In genomic region chr15:80494311-80494710, GRCh38 we compare ENCODE assay signal across 15 cellular contexts.
A peak's percentile ranks its signal among the peaks of the same experiment; 100 is the strongest.
DNase-seq lines count a peak whose midpoint lies in the region; ATAC-seq and TF ChIP-seq lines count a peak whose summit lies in the region.
"Had no signal": no experiment of that assay in that cellular context is flagged by ENCODE, and none has a peak within 500 bp of the region (broad histone marks: within the 10 kb centered on the region; RNA-seq: fewer than 3 reads in every experiment).

No MANE protein-coding gene starts in this region.

- no peaks in the 10 kb centered on the region for H3K27me3 ChIP-seq in AG04450 (ENCODE audit: control insufficient read depth, insufficient read depth, low read length)
- H3K27me3 ChIP-seq: testis had no signal

- ATAC-seq in HG02588 (IDR thresholded peaks at IDR 0.05; ENCODE audit: unreplicated experiment) (no peak), HG02885 (IDR thresholded peaks at IDR 0.05; ENCODE audit: poor library complexity, unreplicated experiment) (no peak)
- ATAC-seq: activated CD4-positive, alpha-beta T cell treated with anti-CD3 and anti-CD28 coated beads for 36 hours; right cardiac atrium had no signal

- CTCF ChIA-PET in AG04450 (lab: Charles Lee): interaction anchor here (1.8 kb wide), 1 partner anchor 38 kb away, joined by 5 read pairs; no protein-coding TSS in a partner anchor

- peaks cover 85% of the 10 kb centered on the region for H3K4me1 Mint-ChIP-seq in chondrocyte (ENCODE audit: low read depth)
- H3K4me1 Mint-ChIP-seq: activated CD4-positive, alpha-beta T cell treated with anti-CD3 and anti-CD28 coated beads for 36 hours had no signal

- TF ChIP-seq CTCF in AG04450 (IDR thresholded peaks at IDR 0.05; ENCODE audit: low read depth, low read length) (no peak), chondrocyte (IDR thresholded peaks at IDR 0.05) (no peak), GM10266 (IDR thresholded peaks at IDR 0.05; ENCODE audit: control insufficient read depth, insufficient read depth, low read depth, missing control alignments) (no peak)

- H3K9me3 Mint-ChIP-seq in chondrocyte (ENCODE audit: low read depth): no peaks in the 10 kb centered on the region

- no peaks in the 10 kb centered on the region for H3K27me3 Mint-ChIP-seq in chondrocyte (ENCODE audit: low read depth)

- peaks cover 6% of the 10 kb centered on the region for H3K36me3 Mint-ChIP-seq in chondrocyte (ENCODE audit: low read depth)

- DNase-seq in AG04450 (ENCODE audit: low read depth, low spot score) (no peak), LHCN-M2 (ENCODE audit: low read depth) (peak; percentile 70), chondrocyte (ENCODE audit: low spot score) (no peak), left kidney (ENCODE audit: low read depth, low spot score) (peak; percentile 81), UCSD-AML1 (lab: John Stamatoyannopoulos, UW; ENCODE audit: unreplicated experiment) (no peak), GM10266 (ENCODE audit: extremely low spot score) (no peak)
- DNase-seq: activated CD4-positive, alpha-beta T cell treated with anti-CD3 and anti-CD28 coated beads for 36 hours; activated gamma-delta T cell; hippocampal formation; NCI-H774; right cardiac atrium; testis had no signal

- POLR2A ChIA-PET in AG04450 (lab: Yijun Ruan, JAX): interaction anchor here (1.5 kb wide), 1 partner anchor 13 kb away, joined by 3 read pairs; no protein-coding TSS in a partner anchor

- no peak overlapping the region for H3K4me3 Mint-ChIP-seq in chondrocyte (ENCODE audit: unreplicated experiment)
- H3K4me3 Mint-ChIP-seq: activated CD4-positive, alpha-beta T cell treated with anti-CD3 and anti-CD28 coated beads for 36 hours had no signal

- no peaks in the 10 kb centered on the region for H3K9me3 ChIP-seq in AG04450 (ENCODE audit: control insufficient read depth, insufficient read depth, low read length)
- H3K9me3 ChIP-seq: testis had no signal

- H3K4me3 ChIP-seq in AG04450 (ENCODE audit: low read depth, low read length): no peak overlapping the region
- H3K4me3 ChIP-seq: SK-N-MC, testis had no signal

- peak overlapping the region; percentile 96 for H3K27ac ChIP-seq in AG04450 (ENCODE audit: low read depth, low read length)
- H3K27ac ChIP-seq: SK-N-MC, testis had no signal

- H3K27ac Mint-ChIP-seq in chondrocyte (ENCODE audit: unreplicated experiment): peak overlapping the region; percentile 92
- H3K27ac Mint-ChIP-seq: activated CD4-positive, alpha-beta T cell treated with anti-CD3 and anti-CD28 coated beads for 36 hours had no signal

Comparison
In these comparisons a context has a peak if more than half of its experiments do, and no peak if none do; other contexts are left out.
1. DNase-seq: peak in LHCN-M2 (single experiment) and left kidney (single experiment); none in AG04450 (single experiment), chondrocyte (single experiment), UCSD-AML1 (single experiment) and GM10266 (single experiment).